In the genomic region with DNA sequence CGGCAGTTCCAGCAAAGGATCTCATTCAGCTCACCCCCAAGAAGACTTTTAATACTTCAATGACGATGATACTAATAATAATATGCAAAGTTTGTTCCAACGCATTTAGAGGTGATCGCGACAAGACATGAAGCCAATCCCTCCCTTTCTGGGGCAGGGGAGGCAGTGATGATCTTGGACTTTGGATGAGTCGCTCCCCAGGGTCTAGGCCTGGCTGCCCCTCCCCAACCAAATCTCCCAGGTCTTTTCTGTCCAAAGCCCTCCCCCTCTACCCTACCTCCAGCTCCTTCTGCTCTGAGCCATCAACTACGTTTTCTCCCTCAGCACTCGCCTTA, we compare ENCODE assay signal across 8 cellular contexts. TPM values are rescaled to one million over a fixed set of nuclear protein-coding genes. Genes with fewer than 3 reads are reported as not detected.
DNase-seq lines count a peak whose midpoint lies in the region; ATAC-seq and TF ChIP-seq lines count a peak whose summit lies in the region.

No MANE protein-coding gene starts in this region.

- peak overlapping the region in 1 of 3 donors; percentile 7 for H3K27ac Mint-ChIP-seq in IgD-negative memory B cell
- peak overlapping the region in 2 of 6 donors; percentile 68 to 87 for H3K27ac Mint-ChIP-seq in naive B cell

- no peaks in the 10 kb centered on the region; the same call in 1 of the 2 replicates for H3K9me3 ChIP-seq in AG04450 (ENCODE audit: control insufficient read depth, insufficient read depth, low read length)

- H3K4me3 Mint-ChIP-seq in IgD-negative memory B cell, result peak overlapping the region; percentile 75 to 98 (median 90)
- H3K4me3 Mint-ChIP-seq in naive B cell, result peak overlapping the region; percentile 79 to 96 (median 95)

- H3K27me3 Mint-ChIP-seq in IgD-negative memory B cell, result peaks cover 46% of the 10 kb centered on the region
- peaks cover 60 to 66% (median 65%) of the 10 kb centered on the region in 3 donors for H3K27me3 Mint-ChIP-seq in naive B cell

- H3K4me1 Mint-ChIP-seq in IgD-negative memory B cell (peaks cover 15 to 21% (median 20%) of the 10 kb centered on the region in 3 donors), naive B cell (peaks cover 30 to 37% (median 34%) of the 10 kb centered on the region in 3 donors)

- peaks cover 12% of the 10 kb centered on the region for H3K36me3 Mint-ChIP-seq in IgD-negative memory B cell
- H3K36me3 Mint-ChIP-seq in naive B cell, result no peaks in the 10 kb centered on the region

- H3K9me3 Mint-ChIP-seq in IgD-negative memory B cell (no peaks in the 10 kb centered on the region), naive B cell (peaks cover 0 to 5% (median 0%) of the 10 kb centered on the region in 7 donors)

- H3K4me3 ChIP-seq in AG04450 (ENCODE audit: low read depth, low read length), result peak overlapping the region; percentile 55
- H3K4me3 ChIP-seq in choroid plexus epithelial cell (ENCODE audit: low read depth, low read length), result peak overlapping the region; percentile 60

- CTCF ChIA-PET in AG04450 (lab: Charles Lee), result no interaction called here

- H3K27me3 ChIP-seq in AG04450 (ENCODE audit: control insufficient read depth, insufficient read depth, low read length), result peaks cover 38% of the 10 kb centered on the region

- DNase-seq in AG04450 (ENCODE audit: low read depth, low spot score), result no peak
- no peak for DNase-seq in choroid plexus epithelial cell (ENCODE audit: low read depth)
- DNase-seq in naive B cell, result no peak
- DNase-seq in NCI-H345 treated with DMSO at 0.1 percent for 48 hours (lab: John Stamatoyannopoulos, UW; ENCODE audit: unreplicated experiment), result no peak
- DNase-seq in AG08396 (ENCODE audit: low spot score), result no peak
- no peak for DNase-seq in mucosa of gallbladder (ENCODE audit: low spot score)
- no peak for DNase-seq in central memory CD4-positive, alpha-beta T cell

- TF ChIP-seq CTCF in AG04450 (IDR thresholded peaks at IDR 0.05; ENCODE audit: low read depth, low read length) (no peak), choroid plexus epithelial cell (conservative IDR thresholded peaks at IDR 0.05; ENCODE audit: low read depth, low read length) (no peak)

- peak in 1 of 2 donors; percentile 4 for ATAC-seq in naive B cell (ENCODE audit: low read depth in 2 of 2)

- H3K27ac ChIP-seq in AG04450 (ENCODE audit: low read depth, low read length), result no peak overlapping the region

- POLR2A ChIA-PET in AG04450 (lab: Yijun Ruan, JAX), result interaction anchor here (0.6 kb wide), 1 partner anchor 342 kb away, joined by 6 read pairs; no protein-coding TSS in a partner anchor

RNA-seq across cellular contexts. Expression of gene HLA-A, which starts 33.9 kb away (rescaled TPM):
- polyA plus RNA-seq in AG04450 (2011; rRNA removed) (368 and 445 TPM in 2 replicates), IgD-negative memory B cell (2,521 TPM), naive B cell (ENCODE audit: low read depth in 6 of 6) (1,000 to 10,000 TPM; 1,115 to 2,161 (median 1,804) TPM)
- polyA minus RNA-seq in AG04450 (2011; rRNA and poly(A)+ RNA removed), result 80.3 and 107 TPM in 2 replicates
- 1,097 TPM for total RNA-seq in mucosa of gallbladder
